ENCODE assay signal across 8 cellular contexts in the genomic region with DNA sequence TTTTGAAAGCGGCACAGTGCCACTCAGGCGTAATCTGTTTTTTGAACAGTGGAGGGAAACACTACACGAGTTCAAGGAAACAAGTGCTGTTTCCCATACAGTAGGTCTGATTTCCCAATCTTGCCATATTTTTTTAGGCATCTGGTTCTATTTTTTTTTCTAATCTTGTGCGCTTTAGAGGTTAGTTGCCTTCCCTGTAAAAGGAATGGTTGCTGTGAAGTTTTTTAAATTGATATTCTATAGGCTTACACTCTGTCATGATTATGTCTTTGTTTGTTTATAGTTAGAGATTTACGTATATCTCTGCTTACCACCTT. TPM values are rescaled to one million over a fixed set of nuclear protein-coding genes. Genes with fewer than 3 reads are reported as not detected.
DNase-seq lines count a peak whose midpoint lies in the region; ATAC-seq and TF ChIP-seq lines count a peak whose summit lies in the region.

No MANE protein-coding gene starts in this region.

- no peaks in the 10 kb centered on the region for H3K27me3 ChIP-seq in SJSA1 (replicated peaks)
- no peaks in the 10 kb centered on the region for H3K27me3 ChIP-seq in psoas muscle (ENCODE audit: insufficient read depth in 3 of 3, low read length in 2 of 3)

- DNase-seq in SJSA1 (ENCODE audit: low read depth in 1 of 2, low spot score in 2 of 2) (no peak), fibroblast of mammary gland (ENCODE audit: low read depth) (no peak), psoas muscle (no peak), activated gamma-delta T cell (lab: John Stamatoyannopoulos, UW) (no peak), NOMO-1 treated with dmso at 0.1 percent for 144 hours (lab: John Stamatoyannopoulos, UW; ENCODE audit: unreplicated experiment) (no peak)

- H3K27ac ChIP-seq in SJSA1 (peak overlapping the region; percentile 79), psoas muscle (peak overlapping the region; percentile 90)

- intact Hi-C loops in psoas muscle (cut with DNase I) = no loop called here

- H3K9me3 ChIP-seq in ES-I3 (ENCODE audit: control insufficient read depth, insufficient read depth, low read length) (no peaks in the 10 kb centered on the region), SJSA1 (replicated peaks) (no peaks in the 10 kb centered on the region), psoas muscle (no peaks in the 10 kb centered on the region)

- H3K36me3 ChIP-seq in ES-I3 (ENCODE audit: insufficient read depth, low read length) = no peaks in the 10 kb centered on the region; the same call in none of the 2 replicates
- H3K36me3 ChIP-seq in SJSA1 = peaks cover 22% of the 10 kb centered on the region
- H3K36me3 ChIP-seq in psoas muscle (ENCODE audit: insufficient read depth in 1 of 2, low read depth in 1 of 2) = no peaks in the 10 kb centered on the region

- ATAC-seq in psoas muscle (no peak), HG02884 (IDR thresholded peaks at IDR 0.05; ENCODE audit: unreplicated experiment) (no peak), esophagus mucosa (no peak)

- H3K4me3 ChIP-seq in SJSA1 = peak overlapping the region; percentile 75
- H3K4me3 ChIP-seq in fibroblast of mammary gland (ENCODE audit: control insufficient read depth, low read depth, low read length) = peak overlapping the region; percentile 100
- H3K4me3 ChIP-seq in psoas muscle = peak overlapping the region; percentile 81

- TF ChIP-seq CTCF in fibroblast of mammary gland (conservative IDR thresholded peaks at IDR 0.05; ENCODE audit: control insufficient read depth, insufficient read depth, low read depth, low read length) (no peak), psoas muscle (IDR thresholded peaks at IDR 0.05) (no peak)

- H3K4me1 ChIP-seq in ES-I3 (ENCODE audit: insufficient read depth, low read length) (peaks cover 8% of the 10 kb centered on the region; the same call in 1 of the 2 replicates), SJSA1 (replicated peaks) (peaks cover 17% of the 10 kb centered on the region), psoas muscle (peaks cover 22% of the 10 kb centered on the region)

- 4 to 6% (median 5%) methylated on average over 5 of the region's 5 CpGs for WGBS in psoas muscle, 3 donors

- peak overlapping the region; percentile 98 for H3K9ac ChIP-seq in ES-I3 (ENCODE audit: low read depth, low read length)

RNA-seq across cellular contexts. Expression of a gene that starts 1.2 kb away (rescaled TPM):
- 141 and 151 TPM in 2 replicates for total RNA-seq in SJSA1 (2014; rRNA removed; shearing (Covaris generic))
- total RNA-seq in psoas muscle = 10 to 100 TPM; 15.3 to 29.7 (median 28.1) TPM
- 10 to 100 TPM; 28.6 to 54.6 (median 37.9) TPM for polyA plus RNA-seq in psoas muscle
- total RNA-seq in esophagus mucosa = 49.9 TPM

RNA-seq across cellular contexts. Expression of a gene that starts 34.4 kb away (rescaled TPM):
- total RNA-seq in SJSA1 (2014; rRNA removed; shearing (Covaris generic)) = 49.8 and 99.3 TPM in 2 replicates
- total RNA-seq in psoas muscle (10 to 100 TPM; 35.6 to 69.6 (median 51.3) TPM), esophagus mucosa (223 TPM)
- 10 to 100 TPM; 37.9 to 91.5 (median 45.5) TPM for polyA plus RNA-seq in psoas muscle

RNA-seq across cellular contexts. Expression of a gene that starts 38.8 kb away (rescaled TPM):
- 0.34 TPM in 1 of 2 replicates, not detected in the other for total RNA-seq in SJSA1 (2014; rRNA removed; shearing (Covaris generic))
- 1 to 10 TPM; 1.2 to 1.7 (median 1.3) TPM for total RNA-seq in psoas muscle
- 1 to 10 TPM in 2 of 3 donors, under 1 TPM in 1; 0.69 to 2.1 (median 1.1) TPM for polyA plus RNA-seq in psoas muscle
- total RNA-seq in esophagus mucosa = 2.5 TPM
